Comparison of ENCODE assay signal across 1 cellular context in the genomic region with DNA sequence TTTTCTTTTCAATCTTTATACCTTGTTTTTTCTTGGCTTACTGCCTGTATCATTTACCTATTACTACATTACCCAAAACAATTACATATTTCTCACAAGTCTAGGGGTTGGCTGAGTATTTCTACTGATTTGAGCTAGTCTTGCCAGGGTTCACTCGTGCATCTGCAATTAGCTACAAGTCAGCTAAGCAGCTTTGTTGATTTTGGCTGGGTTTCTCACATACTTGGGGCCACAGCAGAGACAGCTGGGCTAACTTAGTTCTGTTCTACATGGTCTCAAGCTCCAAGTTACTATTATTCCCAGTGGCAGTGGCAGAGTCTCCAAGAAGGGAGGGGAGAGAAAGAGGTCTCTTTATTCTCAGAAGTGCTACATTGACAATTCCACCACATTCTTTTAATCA.
TF ChIP-seq lines count a peak whose summit lies in the region.

No MANE protein-coding gene starts in this region.

TF ChIP-seq in IMR-90, 13 proteins besides CTCF, POLR2A, EP300 and RAD21 (continued from another document):
- TF ChIP-seq, protein P1, sequence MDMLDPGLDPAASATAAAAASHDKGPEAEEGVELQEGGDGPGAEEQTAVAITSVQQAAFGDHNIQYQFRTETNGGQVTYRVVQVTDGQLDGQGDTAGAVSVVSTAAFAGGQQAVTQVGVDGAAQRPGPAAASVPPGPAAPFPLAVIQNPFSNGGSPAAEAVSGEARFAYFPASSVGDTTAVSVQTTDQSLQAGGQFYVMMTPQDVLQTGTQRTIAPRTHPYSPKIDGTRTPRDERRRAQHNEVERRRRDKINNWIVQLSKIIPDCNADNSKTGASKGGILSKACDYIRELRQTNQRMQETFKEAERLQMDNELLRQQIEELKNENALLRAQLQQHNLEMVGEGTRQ (IDR thresholded peaks at IDR 0.05; ENCODE audit: low read depth, low read length): no peak
